Comparison of ENCODE assay signal across 15 cellular contexts in the genomic region with DNA sequence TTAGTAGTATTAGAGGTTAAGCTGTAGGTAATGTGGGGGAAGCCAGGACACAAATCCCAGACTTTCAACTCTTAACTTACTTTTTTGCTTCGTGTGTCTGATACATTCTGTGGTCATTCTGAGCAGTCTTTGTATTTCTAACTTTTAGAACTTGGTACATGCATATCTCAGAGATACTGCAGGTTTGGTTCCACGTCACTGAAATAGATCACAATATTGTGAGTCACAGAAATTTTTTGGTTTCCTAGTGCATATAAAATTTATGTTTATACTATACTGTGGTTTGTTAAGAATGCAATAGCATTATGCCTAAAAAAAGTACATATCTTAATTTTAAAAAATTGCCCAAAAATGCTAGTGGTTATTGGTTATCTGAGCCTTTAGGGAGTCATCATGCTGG. TPM values are rescaled to one million over a fixed set of nuclear protein-coding genes. Genes with fewer than 3 reads are reported as not detected.
DNase-seq lines count a peak whose midpoint lies in the region; TF ChIP-seq lines count a peak whose summit lies in the region.
"Had no signal": no experiment of that assay in that cellular context is flagged by ENCODE, and none has a peak within 500 bp of the region (broad histone marks: within the 10 kb centered on the region; RNA-seq: fewer than 3 reads in every experiment).

No MANE protein-coding gene starts in this region.

- CTCF ChIA-PET in MCF 10A (lab: Yijun Ruan, JAX) = interaction anchor here (1.3 to 1.4 kb wide), 2 partner anchors 13 to 71 kb away, joined by 5 to 6 read pairs; partner anchors contain the start of gene ABCB10

- H3K27me3 Mint-ChIP-seq in MCF 10A (ENCODE audit: insufficient read depth, unreplicated experiment) = no peaks in the 10 kb centered on the region

- H3K27me3 ChIP-seq in adipocyte (replicated peaks; ENCODE audit: control insufficient read depth, insufficient read depth, low read length) (no peaks in the 10 kb centered on the region), fibroblast of lung (ENCODE audit: control insufficient read depth, insufficient read depth, low read length) (no peaks in the 10 kb centered on the region), osteoblast (ENCODE audit: insufficient read depth, low read length) (no peaks in the 10 kb centered on the region)

- POLR2A ChIA-PET in MCF 10A (lab: Yijun Ruan, JAX) = interaction anchor here (0.7 to 15.3 kb wide), 5 partner anchors 22 to 456 kb away, joined by 3 to 375 read pairs (median 8); partner anchors contain the start of gene ABCB10

- BruUV-seq in MCF 10A (replicated peaks; lab: Mats Ljungman, UMichigan) = no TSS peak

- peaks cover 16% of the 10 kb centered on the region for H3K4me1 ChIP-seq in adipocyte (ENCODE audit: control insufficient read depth, insufficient read depth, low read length)
- peaks cover 2% of the 10 kb centered on the region for H3K4me1 ChIP-seq in fibroblast of lung (ENCODE audit: control insufficient read depth, extremely low read depth, insufficient read depth, low read length)
- peaks cover 37% of the 10 kb centered on the region for H3K4me1 ChIP-seq in osteoblast (ENCODE audit: insufficient read depth, low read length)

- peaks cover 62% of the 10 kb centered on the region for H3K79me2 ChIP-seq in fibroblast of lung (ENCODE audit: control insufficient read depth, insufficient read depth, low read length)
- peaks cover 70% of the 10 kb centered on the region for H3K79me2 ChIP-seq in osteoblast (ENCODE audit: insufficient read depth, low read length)

- H3K27ac ChIP-seq in fibroblast of lung (ENCODE audit: insufficient read depth, low read length) = peak overlapping the region; percentile 23
- peak overlapping the region; percentile 65 for H3K27ac ChIP-seq in osteoblast (ENCODE audit: low read depth, low read length)

- TF ChIP-seq CTCF in fibroblast of lung (conservative IDR thresholded peaks at IDR 0.05 in 1 of 2, IDR thresholded peaks at IDR 0.05 in 1 of 2; ENCODE audit: low read depth in 1 of 2, low read length in 2 of 2) (no peak), osteoblast (IDR thresholded peaks at IDR 0.05; ENCODE audit: extremely low read depth, low read depth, low read length) (no peak), MCF 10A (IDR thresholded peaks at IDR 0.05; ENCODE audit: unreplicated experiment) (no peak)

- peaks cover 34% of the 10 kb centered on the region for H3K4me1 Mint-ChIP-seq in MCF 10A (ENCODE audit: insufficient read depth, unreplicated experiment)

- H3K9ac ChIP-seq in adipocyte (ENCODE audit: low read length) = no peak overlapping the region
- no peak overlapping the region for H3K9ac ChIP-seq in fibroblast of lung (ENCODE audit: insufficient read depth, low read length)

- H4K20me1 ChIP-seq in fibroblast of lung (ENCODE audit: control insufficient read depth, extremely low read depth, insufficient read depth, low read length) (no peaks in the 10 kb centered on the region), osteoblast (ENCODE audit: insufficient read depth, low read length) (peaks cover 12% of the 10 kb centered on the region)

- H2AFZ ChIP-seq in fibroblast of lung (ENCODE audit: low read length) = no peak overlapping the region
- H2AFZ ChIP-seq in osteoblast (ENCODE audit: low read length) = no peak overlapping the region
- H2AFZ ChIP-seq: GM23338 had no signal

- peaks cover 43% of the 10 kb centered on the region for H3K36me3 Mint-ChIP-seq in MCF 10A (ENCODE audit: insufficient read depth, unreplicated experiment)

- DNase-seq in GM04503 (ENCODE audit: low read depth) = peak; percentile 4
- DNase-seq in adipocyte (ENCODE audit: low read depth) = peak; percentile 63
- DNase-seq in fibroblast of lung (ENCODE audit: low read depth in 2 of 2) = peak; percentile 59 to 64
- no peak for DNase-seq in osteoblast (ENCODE audit: insufficient read length, low spot score, missing footprints)
- DNase-seq in epidermal melanocyte (ENCODE audit: insufficient read length, low spot score) = no peak
- no peak for DNase-seq in retina
- no peak for DNase-seq in NCI-H2107 treated with DMSO at 0.1 percent for 48 hours (lab: John Stamatoyannopoulos, UW; ENCODE audit: unreplicated experiment)
- no peak for DNase-seq in MCF 10A (ENCODE audit: unreplicated experiment)
- DNase-seq: C1 segment of cervical spinal cord, KBM-7, MM.1S, NCI-H187 treated with DMSO at 0.1 percent for 48 hours, NCI-H2171 treated with DMSO at 0.1 percent for 48 hours, SIG-M5 had no signal

- no peaks in the 10 kb centered on the region for H3K9me3 ChIP-seq in adipocyte (ENCODE audit: control insufficient read depth, low read length)
- H3K9me3 ChIP-seq in fibroblast of lung (ENCODE audit: control insufficient read depth, insufficient read depth, low read depth, low read length) = no peaks in the 10 kb centered on the region
- no peaks in the 10 kb centered on the region for H3K9me3 ChIP-seq in osteoblast (ENCODE audit: low read depth, low read length)

- intact Hi-C loops in MCF 10A (cut with micrococcal nuclease) = no loop called here

- no peak overlapping the region for H3K4me3 ChIP-seq in adipocyte (ENCODE audit: low read length)
- H3K4me3 ChIP-seq in fibroblast of lung (replicated peaks in 1 of 4; ENCODE audit: control extremely low read depth in 1 of 4, insufficient read depth in 1 of 4, low read depth in 3 of 4, low read length in 4 of 4) = no peak overlapping the region
- H3K4me3 ChIP-seq in osteoblast (ENCODE audit: insufficient read depth, low read length) = no peak overlapping the region
- H3K4me3 ChIP-seq: GM23338 had no signal

- H3K4me2 ChIP-seq in fibroblast of lung (ENCODE audit: extremely low read depth, insufficient read depth, low read length) (no peak overlapping the region), osteoblast (ENCODE audit: insufficient read depth, low read length) (no peak overlapping the region)
- H3K4me2 ChIP-seq: GM23338 had no signal

- H3K9me3 Mint-ChIP-seq in MCF 10A (ENCODE audit: unreplicated experiment) = no peaks in the 10 kb centered on the region
- H3K9me3 Mint-ChIP-seq: GM23338 had no signal

- peaks cover 11% of the 10 kb centered on the region for H3K36me3 ChIP-seq in adipocyte (ENCODE audit: control insufficient read depth, insufficient read depth, low read length, severe bottlenecking)
- no peaks in the 10 kb centered on the region for H3K36me3 ChIP-seq in fibroblast of lung (ENCODE audit: control insufficient read depth, insufficient read depth, low read length)
- H3K36me3 ChIP-seq in osteoblast (ENCODE audit: insufficient read depth, low read length) = no peaks in the 10 kb centered on the region

- no peak overlapping the region for H3K27ac Mint-ChIP-seq in MCF 10A (ENCODE audit: low read depth, unreplicated experiment)
- H3K27ac Mint-ChIP-seq: GM23338 had no signal

- no peak overlapping the region for H3K4me3 Mint-ChIP-seq in MCF 10A (ENCODE audit: unreplicated experiment)
- H3K4me3 Mint-ChIP-seq: GM23338 had no signal

RNA-seq across cellular contexts. Expression of gene URB2, which starts 3.2 kb away (rescaled TPM):
- total RNA-seq in fibroblast of lung (8.7 and 8.8 TPM in 2 replicates), osteoblast (7.7 and 9.0 TPM in 2 replicates), MCF 10A (2022) (25.8 and 35.5 TPM in 2 replicates)
- polyA plus RNA-seq in fibroblast of lung = 5.2 and 9.2 TPM in 2 replicates
- polyA plus RNA-seq in fibroblast of lung (2012) = 4.0 and 6.7 TPM in 2 replicates
- 11.3 and 22.7 TPM in 2 replicates for polyA minus RNA-seq in fibroblast of lung (ENCODE audit: low replicate concordance)

RNA-seq across cellular contexts. Expression of gene TAF5L, which starts 3.3 kb away (rescaled TPM):
- total RNA-seq in fibroblast of lung (13.6 and 17.3 TPM in 2 replicates), osteoblast (13.4 and 14.4 TPM in 2 replicates), MCF 10A (2022) (31.8 and 37.6 TPM in 2 replicates)
- polyA plus RNA-seq in fibroblast of lung = 18.6 and 23.7 TPM in 2 replicates
- 13.9 and 15.3 TPM in 2 replicates for polyA plus RNA-seq in fibroblast of lung (2012)
- 20.3 and 24.3 TPM in 2 replicates for polyA minus RNA-seq in fibroblast of lung (ENCODE audit: low replicate concordance)

Comparison
In these comparisons a context has a peak if more than half of its experiments do, and no peak if none do; other contexts are left out.
1. DNase-seq: peak in GM04503 (single experiment), adipocyte (single experiment) and fibroblast of lung (2 of 2); none in osteoblast (single experiment), epidermal melanocyte (single experiment), retina (single experiment), NCI-H2107 treated with DMSO at 0.1 percent for 48 hours (single experiment) and MCF 10A (single experiment).